ENCODE assay signal across 8 cellular contexts in the genomic region with DNA sequence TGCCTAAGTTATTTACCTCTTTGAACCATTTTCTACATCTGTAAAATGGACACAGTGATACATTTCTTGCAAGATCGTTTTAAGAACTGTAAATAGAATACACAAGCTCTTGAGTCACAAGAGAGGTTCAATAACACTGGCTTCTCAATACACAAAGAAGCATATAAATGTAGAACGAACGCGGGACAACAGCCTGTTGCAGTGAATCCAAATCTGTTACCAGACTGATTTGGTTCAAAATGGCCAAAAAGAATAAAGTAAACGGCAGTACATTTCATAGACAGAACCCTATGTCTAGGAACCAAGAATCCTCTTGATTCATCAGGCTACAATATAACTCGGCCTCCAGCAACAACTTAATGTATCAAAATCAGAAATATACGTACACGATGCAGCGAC. TPM values are rescaled to one million over a fixed set of nuclear protein-coding genes. Genes with fewer than 3 reads are reported as not detected.
DNase-seq lines count a peak whose midpoint lies in the region; ATAC-seq and TF ChIP-seq lines count a peak whose summit lies in the region.

No MANE protein-coding gene starts in this region.

- TF ChIP-seq CTCF in DND-41 (IDR thresholded peaks at IDR 0.05; ENCODE audit: borderline replicate concordance, extremely low read depth, low read length, poor library complexity, severe bottlenecking) (no peak), left lung (IDR thresholded peaks at IDR 0.05) (no peak), tibial nerve (IDR thresholded peaks at IDR 0.05) (no peak)

- peak overlapping the region; percentile 98 for H2AFZ ChIP-seq in DND-41 (ENCODE audit: low read depth, low read length)

- DNase-seq in DND-41 = no peak
- no peak for DNase-seq in activated T-helper 2 cell treated with anti-CD3 and anti-CD28 coated beads, Interferon-gamma antibody, Interleukin-2, Interleukin-4, amounts not matched to agents 10 μg/mL and 5 μg/mL and 100 μg/mL, durations not matched to agents 14 hours and 24 hours and 36 hours (ENCODE audit: low spot score)
- no peak for DNase-seq in left lung
- no peak for DNase-seq in tibial nerve (ENCODE audit: low spot score in 2 of 2)
- no peak for DNase-seq in kidney glomerular epithelial cell (lab: John Stamatoyannopoulos, UW)
- DNase-seq in MV-4-11 (lab: John Stamatoyannopoulos, UW) = no peak

- H3K9me3 ChIP-seq in DND-41 (ENCODE audit: insufficient read depth, low read length, severe bottlenecking) (no peaks in the 10 kb centered on the region), left lung (no peaks in the 10 kb centered on the region), tibial nerve (no peaks in the 10 kb centered on the region)

- no peaks in the 10 kb centered on the region for H3K9me3 Mint-ChIP-seq in activated T-helper 2 cell treated with anti-CD3 and anti-CD28 coated beads, Interferon-gamma antibody, Interleukin-2, Interleukin-4, amounts not matched to agents 10 μg/mL and 5 μg/mL and 100 μg/mL, durations not matched to agents 14 hours and 24 hours and 36 hours

- peak overlapping the region; percentile 94 for H3K27ac ChIP-seq in DND-41 (ENCODE audit: low read length)
- H3K27ac ChIP-seq in left lung = peak overlapping the region; percentile 70 to 82
- peak overlapping the region; percentile 46 to 91 (median 83) for H3K27ac ChIP-seq in tibial nerve

- no peaks in the 10 kb centered on the region for H3K27me3 ChIP-seq in DND-41 (ENCODE audit: insufficient read depth, low read length, poor library complexity)
- H3K27me3 ChIP-seq in left lung = no peaks in the 10 kb centered on the region
- no peaks in the 10 kb centered on the region for H3K27me3 ChIP-seq in tibial nerve

- H4K20me1 ChIP-seq in DND-41 (ENCODE audit: insufficient read depth, low read length) = peaks cover 20% of the 10 kb centered on the region; the same call in 1 of the 2 replicates

- peak overlapping the region; percentile 81 for H3K27ac Mint-ChIP-seq in activated T-helper 2 cell treated with anti-CD3 and anti-CD28 coated beads, Interferon-gamma antibody, Interleukin-2, Interleukin-4, amounts not matched to agents 10 μg/mL and 5 μg/mL and 100 μg/mL, durations not matched to agents 14 hours and 24 hours and 36 hours

- H3K9ac ChIP-seq in DND-41 (ENCODE audit: low read depth, low read length) = peak overlapping the region; percentile 90

- H3K4me3 Mint-ChIP-seq in activated T-helper 2 cell treated with anti-CD3 and anti-CD28 coated beads, Interferon-gamma antibody, Interleukin-2, Interleukin-4, amounts not matched to agents 10 μg/mL and 5 μg/mL and 100 μg/mL, durations not matched to agents 14 hours and 24 hours and 36 hours (ENCODE audit: low read depth) = peak overlapping the region; percentile 86

- TF ChIP-seq POLR2A in tibial nerve (IDR thresholded peaks at IDR 0.05) = no peak

- WGBS in tibial nerve, 2 donors = 0 to 1% methylated on average over 9 of the region's 9 CpGs

- peak overlapping the region; percentile 90 for H3K4me2 ChIP-seq in DND-41 (ENCODE audit: insufficient read depth, low read length)

- peaks cover 38% of the 10 kb centered on the region for H3K36me3 Mint-ChIP-seq in activated T-helper 2 cell treated with anti-CD3 and anti-CD28 coated beads, Interferon-gamma antibody, Interleukin-2, Interleukin-4, amounts not matched to agents 10 μg/mL and 5 μg/mL and 100 μg/mL, durations not matched to agents 14 hours and 24 hours and 36 hours (ENCODE audit: low read depth)

- H3K27me3 Mint-ChIP-seq in activated T-helper 2 cell treated with anti-CD3 and anti-CD28 coated beads, Interferon-gamma antibody, Interleukin-2, Interleukin-4, amounts not matched to agents 10 μg/mL and 5 μg/mL and 100 μg/mL, durations not matched to agents 14 hours and 24 hours and 36 hours (ENCODE audit: low read depth) = peaks cover 2% of the 10 kb centered on the region

- no peak for TF ChIP-seq EP300 in tibial nerve (IDR thresholded peaks at IDR 0.05)

- H3K36me3 ChIP-seq in DND-41 (ENCODE audit: insufficient read depth, low read length) (peaks cover 11% of the 10 kb centered on the region), left lung (no peaks in the 10 kb centered on the region), tibial nerve (no peaks in the 10 kb centered on the region)

- peaks cover 31% of the 10 kb centered on the region for H3K4me1 Mint-ChIP-seq in activated T-helper 2 cell treated with anti-CD3 and anti-CD28 coated beads, Interferon-gamma antibody, Interleukin-2, Interleukin-4, amounts not matched to agents 10 μg/mL and 5 μg/mL and 100 μg/mL, durations not matched to agents 14 hours and 24 hours and 36 hours (ENCODE audit: low read depth)

- H3K4me3 ChIP-seq in DND-41 (ENCODE audit: low read depth in 1 of 2, low read length in 2 of 2) (peak overlapping the region; percentile 94 to 96), left lung (peak overlapping the region; percentile 66 to 73), tibial nerve (peak overlapping the region; percentile 69 to 88 (median 82))

- intact Hi-C loops in activated T-helper 2 cell treated with anti-CD3 and anti-CD28 coated beads, Interferon-gamma antibody, Interleukin-2, Interleukin-4, amounts not matched to agents 10 μg/mL and 5 μg/mL and 100 μg/mL, durations not matched to agents 14 hours and 24 hours and 36 hours (cut with micrococcal nuclease) = loop anchor here (5.0 kb wide), 1 partner anchor 321 kb away; no protein-coding TSS in a partner anchor
- intact Hi-C loops in left lung (cut with DNase I) = no loop called here

- peaks cover 60% of the 10 kb centered on the region for H3K79me2 ChIP-seq in DND-41 (ENCODE audit: insufficient read depth, low read length)

- H3K4me1 ChIP-seq in DND-41 (ENCODE audit: insufficient read depth, low read length) (peaks cover 35% of the 10 kb centered on the region), left lung (peaks cover 15 to 27% of the 10 kb centered on the region in 2 donors), tibial nerve (peaks cover 0 to 29% (median 18%) of the 10 kb centered on the region in 4 donors)

- ATAC-seq in DND-41 (ENCODE audit: insufficient read depth, low read depth) = peak; percentile 16; the same call in 2 of the 3 replicates
- peak; percentile 19 for ATAC-seq in HG02588 (IDR thresholded peaks at IDR 0.05; ENCODE audit: unreplicated experiment)
- peak; percentile 6 for ATAC-seq in left lung
- ATAC-seq in GM21423 (IDR thresholded peaks at IDR 0.05; ENCODE audit: unreplicated experiment) = no peak

RNA-seq across cellular contexts. Expression of a gene that starts 0.7 kb away (rescaled TPM):
- 55.9 and 61.8 TPM in 2 replicates for total RNA-seq in activated T-helper 2 cell treated with anti-CD3 and anti-CD28 coated beads, Interferon-gamma antibody, Interleukin-2, Interleukin-4, amounts not matched to agents 10 μg/mL and 5 μg/mL and 100 μg/mL, durations not matched to agents 14 hours and 24 hours and 36 hours
- total RNA-seq in left lung (10 to 100 TPM; 19.6 to 23.2 TPM), tibial nerve (10 to 100 TPM; 10.2 to 14.4 (median 11.7) TPM)
